Comparison of ENCODE assay signal across 17 cellular contexts in genomic region chr15:52733696-52734255, GRCh38. TPM values are rescaled to one million over a fixed set of nuclear protein-coding genes. Genes with fewer than 3 reads are reported as not detected.
DNase-seq lines count a peak whose midpoint lies in the region; ATAC-seq and TF ChIP-seq lines count a peak whose summit lies in the region.
"Had no signal": no experiment of that assay in that cellular context is flagged by ENCODE, and none has a peak within 500 bp of the region (broad histone marks: within the 10 kb centered on the region; RNA-seq: fewer than 3 reads in every experiment).

No MANE protein-coding gene starts in this region.

- no peaks in the 10 kb centered on the region for H3K36me3 ChIP-seq in HEK293 (ENCODE audit: control insufficient read depth in 2 of 2, insufficient read depth in 1 of 2, low read length in 2 of 2)
- no peaks in the 10 kb centered on the region for H3K36me3 ChIP-seq in smooth muscle cell (ENCODE audit: low read depth)
- H3K36me3 ChIP-seq in uterus = no peaks in the 10 kb centered on the region
- H3K36me3 ChIP-seq: pancreas, transverse colon had no signal

- H3K4me3 ChIP-seq in HEK293 (ENCODE audit: low read depth, low read length) (no peak overlapping the region), smooth muscle cell (no peak overlapping the region), uterus (no peak overlapping the region)
- H3K4me3 ChIP-seq: dorsolateral prefrontal cortex, pancreas, transverse colon had no signal

- H3K4me1 ChIP-seq in HEK293 (ENCODE audit: control insufficient read depth, insufficient read depth, low read length) (no peaks in the 10 kb centered on the region), smooth muscle cell (ENCODE audit: low read depth) (no peaks in the 10 kb centered on the region), uterus (no peaks in the 10 kb centered on the region)

- H3K27ac ChIP-seq in HEK293 (ENCODE audit: extremely low read depth, low read depth, low read length) (no peak overlapping the region), smooth muscle cell (ENCODE audit: low read depth) (no peak overlapping the region), uterus (no peak overlapping the region)
- H3K27ac ChIP-seq: pancreas, transverse colon had no signal

- 50% methylated on average over 1 of the region's 1 CpG for WGBS in smooth muscle cell (ENCODE audit: low lambda C conversion rate)

- POLR2A ChIA-PET in HEK293 (lab: Yijun Ruan, JAX) = interaction anchor here (0.6 kb wide), 1 partner anchor 793 kb away, joined by 5 read pairs; no protein-coding TSS in a partner anchor

- H3K4me2 ChIP-seq in smooth muscle cell = no peak overlapping the region

- H3K27me3 ChIP-seq in smooth muscle cell (ENCODE audit: low read depth) (no peaks in the 10 kb centered on the region), uterus (no peaks in the 10 kb centered on the region)
- H3K27me3 ChIP-seq: pancreas, transverse colon had no signal

- no peak for TF ChIP-seq POLR2A in uterus (IDR thresholded peaks at IDR 0.05)

- H3K79me2 ChIP-seq in smooth muscle cell (ENCODE audit: low read depth) = no peaks in the 10 kb centered on the region

- TF ChIP-seq CTCF in HEK293 (tag by site-specific recombination; IDR thresholded peaks at IDR 0.05) = no peak
- no peak for TF ChIP-seq CTCF in smooth muscle cell (IDR thresholded peaks at IDR 0.05; ENCODE audit: borderline replicate concordance, insufficient read depth, poor library complexity, severe bottlenecking)
- no peak for TF ChIP-seq CTCF in uterus (IDR thresholded peaks at IDR 0.05)

- intact Hi-C loops in uterus (cut with DNase I; ENCODE audit: low total_unique reads) = no loop called here

- DNase-seq in UCSD-AML1 (lab: John Stamatoyannopoulos, UW; ENCODE audit: unreplicated experiment) = peak; percentile 17
- DNase-seq in hepatic stellate cell (ENCODE audit: low spot score) = peak; percentile 8
- DNase-seq in smooth muscle cell (lab: John Stamatoyannopoulos, UW; ENCODE audit: unreplicated experiment) = no peak
- no peak for DNase-seq in DMS 273 (lab: John Stamatoyannopoulos, UW; ENCODE audit: unreplicated experiment)
- no peak for DNase-seq in stimulated activated CD4-positive, alpha-beta T cell treated with anti-CD3 and anti-CD28 coated beads, Interleukin-2, amount 100 ng/mL, for 48 hours
- no peak for DNase-seq in uterus
- DNase-seq: activated CD4-positive, alpha-beta memory T cell treated with anti-CD3 and anti-CD28 coated beads, Interleukin-2, amount 10 ng/mL, durations not matched to agents 7 days and 5 days; anterior cingulate cortex; midbrain; pancreas; transverse colon had no signal

- H3K9ac ChIP-seq in smooth muscle cell (ENCODE audit: low read depth) = no peak overlapping the region

- H3K9me3 ChIP-seq in HEK293 (ENCODE audit: control insufficient read depth, insufficient read depth, low read depth, low read length) (no peaks in the 10 kb centered on the region), smooth muscle cell (replicated peaks; ENCODE audit: low read depth) (no peaks in the 10 kb centered on the region), uterus (no peaks in the 10 kb centered on the region)
- H3K9me3 ChIP-seq: pancreas, transverse colon had no signal

- H2AFZ ChIP-seq in smooth muscle cell (ENCODE audit: low read depth) = peak overlapping the region; percentile 27

- no peaks in the 10 kb centered on the region for H4K20me1 ChIP-seq in smooth muscle cell (ENCODE audit: low read depth)

- CTCF ChIA-PET in HEK293 (lab: Yijun Ruan, JAX) = interaction anchor here (0.7 to 3.3 kb wide), 6 partner anchors 55 to 886 kb away, joined by 3 to 20 read pairs (median 11); partner anchors contain the start of genes ATOSA and MYO5A

- ATAC-seq in HG03442 (IDR thresholded peaks at IDR 0.05; ENCODE audit: unreplicated experiment) = no peak

- H3F3A ChIP-seq in smooth muscle cell (ENCODE audit: low read depth) = peaks cover 4% of the 10 kb centered on the region

TF ChIP-seq in HEK293, 187 proteins besides CTCF, POLR2A, EP300 and RAD21:
- TF ChIP-seq ZIC2 (tag by site-specific recombination; IDR thresholded peaks at IDR 0.05) (peak; percentile 46), PRDM1 (tag by site-specific recombination; IDR thresholded peaks at IDR 0.05) (no peak)

RNA-seq across cellular contexts. Expression of gene ATOSA, which starts 54.6 kb away (rescaled TPM):
- total RNA-seq in smooth muscle cell (45.0 and 45.1 TPM in 2 replicates), uterus (100 to 1,000 TPM in 1 of 4 donors, 10 to 100 TPM in 3; 45.0 to 114 (median 78.9) TPM)
- 10.3 and 12.3 TPM in 2 replicates for polyA plus RNA-seq in smooth muscle cell

RNA-seq across cellular contexts. Expression of gene ONECUT1, which starts 56.4 kb away (rescaled TPM):
- total RNA-seq in smooth muscle cell (0.99 and 2.5 TPM in 2 replicates), uterus (not detected)
- polyA plus RNA-seq in smooth muscle cell = 0.61 TPM in 1 of 2 replicates, not detected in the other
- total RNA-seq: activated CD4-positive, alpha-beta memory T cell treated with anti-CD3 and anti-CD28 coated beads, Interleukin-2, amount 10 ng/mL, durations not matched to agents 7 days and 5 days; activated T-helper 2 cell treated with anti-CD3 and anti-CD28 coated beads, Interferon-gamma antibody, Interleukin-2, Interleukin-4, amounts not matched to agents 10 μg/mL and 5 μg/mL and 100 μg/mL, durations not matched to agents 14 hours and 24 hours and 36 hours; Daoy; T-helper 2 cell treated with Interferon-gamma antibody and Interleukin-4, amounts not matched to agents 100 ng/mL and 5 ng/mL, for 36 hours had no signal

Comparison
In these comparisons a context has a peak if more than half of its experiments do, and no peak if none do; other contexts are left out.
1. DNase-seq: peak in UCSD-AML1 (single experiment) and hepatic stellate cell (single experiment); none in smooth muscle cell (single experiment), DMS 273 (single experiment), stimulated activated CD4-positive, alpha-beta T cell treated with anti-CD3 and anti-CD28 coated beads, Interleukin-2, amount 100 ng/mL, for 48 hours (0 of 2) and uterus (0 of 2).